ENCODE assay signal across 1 cellular context in the genomic region with DNA sequence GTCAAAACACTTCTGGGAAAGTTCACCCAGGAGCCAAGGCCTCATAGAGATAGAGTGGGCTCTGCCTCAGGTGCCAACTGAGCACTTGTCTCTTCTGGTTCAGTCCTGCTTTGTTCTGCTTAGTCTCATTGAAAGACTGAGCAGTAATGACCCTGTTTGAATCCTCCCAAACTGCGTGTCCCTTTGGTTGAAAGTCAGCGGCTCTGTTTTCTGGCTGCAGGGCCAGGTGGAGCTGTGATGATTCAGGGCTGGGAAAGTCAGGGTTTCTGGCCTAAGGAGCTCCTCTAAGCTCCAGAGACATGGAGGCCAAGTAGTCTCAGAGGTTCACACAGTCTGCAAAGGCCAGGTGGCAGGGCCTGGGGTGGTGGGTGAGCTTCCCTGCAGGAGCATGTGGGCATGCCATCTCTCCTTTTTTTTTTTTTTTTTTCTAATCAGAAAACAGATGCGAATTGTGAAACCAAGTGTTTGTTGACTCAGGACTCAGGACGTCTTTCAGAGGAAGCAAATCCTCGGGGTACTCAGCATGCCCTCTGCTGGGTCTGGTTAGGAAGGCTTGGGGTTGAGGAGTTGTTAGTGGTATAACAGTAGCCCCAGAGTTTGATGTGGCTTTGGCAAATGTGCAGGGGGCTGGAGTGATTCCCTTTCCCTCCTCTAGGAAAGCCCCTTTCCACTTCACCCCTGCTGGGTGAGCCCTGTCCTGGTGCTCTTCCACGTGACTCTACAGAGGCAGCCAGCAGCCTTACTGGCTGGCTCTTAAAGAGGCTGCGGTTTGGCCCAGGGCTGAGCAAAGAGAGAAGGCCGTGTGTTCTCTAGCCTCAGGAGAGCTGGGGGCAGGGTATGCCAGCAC.
TF ChIP-seq lines count a peak whose summit lies in the region.

No MANE protein-coding gene starts in this region.

TF ChIP-seq in HepG2, 621 proteins besides CTCF, POLR2A, EP300 and RAD21 (continued from another document):
- TF ChIP-seq, protein P1, sequence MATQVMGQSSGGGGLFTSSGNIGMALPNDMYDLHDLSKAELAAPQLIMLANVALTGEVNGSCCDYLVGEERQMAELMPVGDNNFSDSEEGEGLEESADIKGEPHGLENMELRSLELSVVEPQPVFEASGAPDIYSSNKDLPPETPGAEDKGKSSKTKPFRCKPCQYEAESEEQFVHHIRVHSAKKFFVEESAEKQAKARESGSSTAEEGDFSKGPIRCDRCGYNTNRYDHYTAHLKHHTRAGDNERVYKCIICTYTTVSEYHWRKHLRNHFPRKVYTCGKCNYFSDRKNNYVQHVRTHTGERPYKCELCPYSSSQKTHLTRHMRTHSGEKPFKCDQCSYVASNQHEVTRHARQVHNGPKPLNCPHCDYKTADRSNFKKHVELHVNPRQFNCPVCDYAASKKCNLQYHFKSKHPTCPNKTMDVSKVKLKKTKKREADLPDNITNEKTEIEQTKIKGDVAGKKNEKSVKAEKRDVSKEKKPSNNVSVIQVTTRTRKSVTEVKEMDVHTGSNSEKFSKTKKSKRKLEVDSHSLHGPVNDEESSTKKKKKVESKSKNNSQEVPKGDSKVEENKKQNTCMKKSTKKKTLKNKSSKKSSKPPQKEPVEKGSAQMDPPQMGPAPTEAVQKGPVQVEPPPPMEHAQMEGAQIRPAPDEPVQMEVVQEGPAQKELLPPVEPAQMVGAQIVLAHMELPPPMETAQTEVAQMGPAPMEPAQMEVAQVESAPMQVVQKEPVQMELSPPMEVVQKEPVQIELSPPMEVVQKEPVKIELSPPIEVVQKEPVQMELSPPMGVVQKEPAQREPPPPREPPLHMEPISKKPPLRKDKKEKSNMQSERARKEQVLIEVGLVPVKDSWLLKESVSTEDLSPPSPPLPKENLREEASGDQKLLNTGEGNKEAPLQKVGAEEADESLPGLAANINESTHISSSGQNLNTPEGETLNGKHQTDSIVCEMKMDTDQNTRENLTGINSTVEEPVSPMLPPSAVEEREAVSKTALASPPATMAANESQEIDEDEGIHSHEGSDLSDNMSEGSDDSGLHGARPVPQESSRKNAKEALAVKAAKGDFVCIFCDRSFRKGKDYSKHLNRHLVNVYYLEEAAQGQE (IDR thresholded peaks at IDR 0.05; ENCODE audit: borderline replicate concordance in 1 of 2, low read depth in 1 of 2, low read length in 2 of 2) = no peak
- no peak for TF ChIP-seq TCF12 (IDR thresholded peaks at IDR 0.05)
- TF ChIP-seq TCF12 (CRISPR knock-in tag; IDR thresholded peaks at IDR 0.05) = no peak
- no peak for TF ChIP-seq ZBTB8A (CRISPR knock-in tag; IDR thresholded peaks at IDR 0.05; ENCODE audit: borderline replicate concordance, low read depth)
- no peak for TF ChIP-seq RFX3 (CRISPR knock-in tag; IDR thresholded peaks at IDR 0.05)
- TF ChIP-seq, protein P2, sequence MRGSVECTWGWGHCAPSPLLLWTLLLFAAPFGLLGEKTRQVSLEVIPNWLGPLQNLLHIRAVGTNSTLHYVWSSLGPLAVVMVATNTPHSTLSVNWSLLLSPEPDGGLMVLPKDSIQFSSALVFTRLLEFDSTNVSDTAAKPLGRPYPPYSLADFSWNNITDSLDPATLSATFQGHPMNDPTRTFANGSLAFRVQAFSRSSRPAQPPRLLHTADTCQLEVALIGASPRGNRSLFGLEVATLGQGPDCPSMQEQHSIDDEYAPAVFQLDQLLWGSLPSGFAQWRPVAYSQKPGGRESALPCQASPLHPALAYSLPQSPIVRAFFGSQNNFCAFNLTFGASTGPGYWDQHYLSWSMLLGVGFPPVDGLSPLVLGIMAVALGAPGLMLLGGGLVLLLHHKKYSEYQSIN (CRISPR knock-in tag; IDR thresholded peaks at IDR 0.05; ENCODE audit: borderline replicate concordance) = no peak
- TF ChIP-seq KDM5A (IDR thresholded peaks at IDR 0.05; ENCODE audit: borderline replicate concordance, low read length) = no peak
- no peak for TF ChIP-seq ZNF703 (CRISPR knock-in tag; IDR thresholded peaks at IDR 0.05; ENCODE audit: borderline replicate concordance)
- TF ChIP-seq GZF1 (CRISPR knock-in tag; IDR thresholded peaks at IDR 0.05) = no peak
- TF ChIP-seq SMYD3 (CRISPR knock-in tag; IDR thresholded peaks at IDR 0.05) = peak; percentile 74; the same call in 1 of the 2 replicates
- TF ChIP-seq ZNF550 (CRISPR knock-in tag; IDR thresholded peaks at IDR 0.05; ENCODE audit: borderline replicate concordance) = no peak
- TF ChIP-seq, protein P3, sequence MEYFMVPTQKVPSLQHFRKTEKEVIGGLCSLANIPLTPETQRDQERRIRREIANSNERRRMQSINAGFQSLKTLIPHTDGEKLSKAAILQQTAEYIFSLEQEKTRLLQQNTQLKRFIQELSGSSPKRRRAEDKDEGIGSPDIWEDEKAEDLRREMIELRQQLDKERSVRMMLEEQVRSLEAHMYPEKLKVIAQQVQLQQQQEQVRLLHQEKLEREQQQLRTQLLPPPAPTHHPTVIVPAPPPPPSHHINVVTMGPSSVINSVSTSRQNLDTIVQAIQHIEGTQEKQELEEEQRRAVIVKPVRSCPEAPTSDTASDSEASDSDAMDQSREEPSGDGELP (IDR thresholded peaks at IDR 0.05; ENCODE audit: borderline replicate concordance, low read depth) = peak; percentile 45; the same call in 1 of the 2 replicates
- TF ChIP-seq ZSCAN22 (CRISPR knock-in tag; IDR thresholded peaks at IDR 0.05) = no peak
- TF ChIP-seq, protein P4, sequence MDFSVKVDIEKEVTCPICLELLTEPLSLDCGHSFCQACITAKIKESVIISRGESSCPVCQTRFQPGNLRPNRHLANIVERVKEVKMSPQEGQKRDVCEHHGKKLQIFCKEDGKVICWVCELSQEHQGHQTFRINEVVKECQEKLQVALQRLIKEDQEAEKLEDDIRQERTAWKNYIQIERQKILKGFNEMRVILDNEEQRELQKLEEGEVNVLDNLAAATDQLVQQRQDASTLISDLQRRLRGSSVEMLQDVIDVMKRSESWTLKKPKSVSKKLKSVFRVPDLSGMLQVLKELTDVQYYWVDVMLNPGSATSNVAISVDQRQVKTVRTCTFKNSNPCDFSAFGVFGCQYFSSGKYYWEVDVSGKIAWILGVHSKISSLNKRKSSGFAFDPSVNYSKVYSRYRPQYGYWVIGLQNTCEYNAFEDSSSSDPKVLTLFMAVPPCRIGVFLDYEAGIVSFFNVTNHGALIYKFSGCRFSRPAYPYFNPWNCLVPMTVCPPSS (IDR thresholded peaks at IDR 0.05) = no peak
- TF ChIP-seq, protein P5, sequence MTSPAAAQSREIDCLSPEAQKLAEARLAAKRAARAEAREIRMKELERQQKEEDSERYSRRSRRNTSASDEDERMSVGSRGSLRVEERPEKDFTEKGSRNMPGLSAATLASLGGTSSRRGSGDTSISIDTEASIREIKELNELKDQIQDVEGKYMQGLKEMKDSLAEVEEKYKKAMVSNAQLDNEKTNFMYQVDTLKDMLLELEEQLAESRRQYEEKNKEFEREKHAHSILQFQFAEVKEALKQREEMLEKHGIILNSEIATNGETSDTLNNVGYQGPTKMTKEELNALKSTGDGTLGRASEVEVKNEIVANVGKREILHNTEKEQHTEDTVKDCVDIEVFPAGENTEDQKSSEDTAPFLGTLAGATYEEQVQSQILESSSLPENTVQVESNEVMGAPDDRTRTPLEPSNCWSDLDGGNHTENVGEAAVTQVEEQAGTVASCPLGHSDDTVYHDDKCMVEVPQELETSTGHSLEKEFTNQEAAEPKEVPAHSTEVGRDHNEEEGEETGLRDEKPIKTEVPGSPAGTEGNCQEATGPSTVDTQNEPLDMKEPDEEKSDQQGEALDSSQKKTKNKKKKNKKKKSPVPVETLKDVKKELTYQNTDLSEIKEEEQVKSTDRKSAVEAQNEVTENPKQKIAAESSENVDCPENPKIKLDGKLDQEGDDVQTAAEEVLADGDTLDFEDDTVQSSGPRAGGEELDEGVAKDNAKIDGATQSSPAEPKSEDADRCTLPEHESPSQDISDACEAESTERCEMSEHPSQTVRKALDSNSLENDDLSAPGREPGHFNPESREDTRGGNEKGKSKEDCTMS (CRISPR knock-in tag; conservative IDR thresholded peaks at IDR 0.05) = no peak
- TF ChIP-seq PHB2 (IDR thresholded peaks at IDR 0.05; ENCODE audit: partially characterized antibody) = no peak
- TF ChIP-seq, protein P6, sequence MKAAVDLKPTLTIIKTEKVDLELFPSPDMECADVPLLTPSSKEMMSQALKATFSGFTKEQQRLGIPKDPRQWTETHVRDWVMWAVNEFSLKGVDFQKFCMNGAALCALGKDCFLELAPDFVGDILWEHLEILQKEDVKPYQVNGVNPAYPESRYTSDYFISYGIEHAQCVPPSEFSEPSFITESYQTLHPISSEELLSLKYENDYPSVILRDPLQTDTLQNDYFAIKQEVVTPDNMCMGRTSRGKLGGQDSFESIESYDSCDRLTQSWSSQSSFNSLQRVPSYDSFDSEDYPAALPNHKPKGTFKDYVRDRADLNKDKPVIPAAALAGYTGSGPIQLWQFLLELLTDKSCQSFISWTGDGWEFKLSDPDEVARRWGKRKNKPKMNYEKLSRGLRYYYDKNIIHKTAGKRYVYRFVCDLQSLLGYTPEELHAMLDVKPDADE (CRISPR knock-in tag; IDR thresholded peaks at IDR 0.05) = no peak
